ENCODE assay signal across 23 cellular contexts in the genomic region with DNA sequence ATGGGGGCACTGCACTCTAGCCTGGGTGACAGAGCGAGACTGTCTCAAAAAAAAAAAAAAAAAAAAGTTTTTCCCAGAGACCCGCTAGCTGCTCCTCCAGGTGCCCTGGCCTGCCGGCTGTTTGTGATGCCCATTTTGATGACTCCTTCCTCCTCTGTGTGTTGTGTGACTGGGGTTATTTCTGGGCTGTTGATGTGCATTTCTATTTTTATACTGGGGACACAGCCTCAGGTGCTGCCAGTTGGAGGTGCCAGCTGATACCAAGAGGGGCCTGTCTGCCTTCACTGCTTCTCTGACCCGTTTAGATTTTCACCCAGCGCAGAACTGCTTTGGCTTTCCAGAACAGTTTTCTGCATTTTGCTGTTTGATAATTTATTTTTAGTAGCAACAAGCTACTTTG. TPM values are rescaled to one million over a fixed set of nuclear protein-coding genes. Genes with fewer than 3 reads are reported as not detected.
DNase-seq lines count a peak whose midpoint lies in the region; ATAC-seq and TF ChIP-seq lines count a peak whose summit lies in the region.
"Had no signal": no experiment of that assay in that cellular context is flagged by ENCODE, and none has a peak within 500 bp of the region (broad histone marks: within the 10 kb centered on the region; RNA-seq: fewer than 3 reads in every experiment).

No MANE protein-coding gene starts in this region.

- in situ Hi-C loops in KBM-7 (cut with MboI; ENCODE audit: low pct_unique_long_range_greater_than_20kb, low sequenced_read_pairs), result no loop called here

- intact Hi-C loops in heart right ventricle (cut with DNase I) (loop anchor here in 1 of 10 donors (10.0 kb wide), 1 partner anchor 263 kb away; no protein-coding TSS in a partner anchor), psoas muscle (cut with DNase I) (no loop called here)

- H3K9ac ChIP-seq in BLaER1 (peak overlapping the region; percentile 69), SU-DHL-6 (ENCODE audit: low read length) (peak overlapping the region; percentile 43)
- H3K9ac ChIP-seq: GM23248 had no signal

- H3K27ac Mint-ChIP-seq in immature natural killer cell, result no peak overlapping the region
- H3K27ac Mint-ChIP-seq: HFFc6 had no signal

- no peaks in the 10 kb centered on the region for H3K9me3 Mint-ChIP-seq in immature natural killer cell
- H3K9me3 Mint-ChIP-seq: HFFc6 had no signal

- no peak overlapping the region for H3K4me3 ChIP-seq in BLaER1
- H3K4me3 ChIP-seq in SU-DHL-6 (ENCODE audit: insufficient read depth, low read length, poor library complexity, severe bottlenecking), result no peak overlapping the region
- no peak overlapping the region for H3K4me3 ChIP-seq in heart right ventricle
- peak overlapping the region; percentile 18 for H3K4me3 ChIP-seq in psoas muscle
- H3K4me3 ChIP-seq: dorsolateral prefrontal cortex, GM23248, hepatocyte, lower lobe of right lung had no signal

- H3K9me3 ChIP-seq in BLaER1 (no peaks in the 10 kb centered on the region), SU-DHL-6 (ENCODE audit: insufficient read depth, low read length) (no peaks in the 10 kb centered on the region), heart right ventricle (no peaks in the 10 kb centered on the region), psoas muscle (no peaks in the 10 kb centered on the region)
- H3K9me3 ChIP-seq: Caco-2, lower lobe of right lung had no signal

- H3F3A ChIP-seq in SU-DHL-6 (ENCODE audit: insufficient read depth), result peaks cover 22% of the 10 kb centered on the region

- peaks cover 0 to 3% of the 10 kb centered on the region in 2 donors for H3K4me1 Mint-ChIP-seq in immature natural killer cell

- H3K27ac ChIP-seq in BLaER1 (peak overlapping the region; percentile 99), SU-DHL-6 (ENCODE audit: low read depth, low read length) (peak overlapping the region; percentile 97), heart right ventricle (peak overlapping the region; percentile 72 to 95 (median 89)), psoas muscle (peak overlapping the region; percentile 99)
- H3K27ac ChIP-seq: GM23248, hepatocyte, HL-60, lower lobe of right lung, WERI-Rb-1 had no signal

- DNase-seq in heart right ventricle, result peak in 1 of 2 donors; percentile 69
- DNase-seq in psoas muscle, result peak; percentile 46 to 84
- DNase-seq in immature natural killer cell, result no peak
- DNase-seq in left lobe of liver (ENCODE audit: low spot score), result no peak
- no peak for DNase-seq in KBM-7
- no peak for DNase-seq in activated effector memory CD4-positive, alpha-beta T cell treated with Interleukin-2 at 50 U/mL for 16 hours
- DNase-seq: amniotic stem cell, Caco-2, GM23248, HFFc6, lower lobe of right lung, NCI-H2081 treated with DMSO at 0.1 percent for 48 hours, NCI-H446, retina, WERI-Rb-1 had no signal

- H3K36me3 ChIP-seq in BLaER1 (peaks cover 69% of the 10 kb centered on the region), SU-DHL-6 (ENCODE audit: low read length) (no peaks in the 10 kb centered on the region), heart right ventricle (peaks cover 0 to 87% (median 40%) of the 10 kb centered on the region in 9 donors), psoas muscle (ENCODE audit: insufficient read depth in 1 of 2, low read depth in 1 of 2) (peaks cover 8 to 72% of the 10 kb centered on the region in 2 donors)

- H3K9me2 ChIP-seq in SU-DHL-6 (replicated peaks; ENCODE audit: insufficient read depth, low read length), result no peaks in the 10 kb centered on the region

- 53 to 56% methylated on average over 5 of the region's 5 CpGs for WGBS in heart right ventricle, 2 donors
- WGBS in psoas muscle, 3 donors, result 28 to 45% (median 33%) methylated on average over 5 of the region's 5 CpGs

- TF ChIP-seq CTCF in SU-DHL-6 (IDR thresholded peaks at IDR 0.05; ENCODE audit: insufficient read depth, low read length, poor library complexity, severe bottlenecking) (no peak), heart right ventricle (IDR thresholded peaks at IDR 0.05) (no peak), psoas muscle (IDR thresholded peaks at IDR 0.05) (no peak)

- H2AFZ ChIP-seq in SU-DHL-6 (ENCODE audit: low read depth, low read length, severe bottlenecking), result no peak overlapping the region
- H2AFZ ChIP-seq: GM23248, hepatocyte had no signal

- no peak overlapping the region for H3K4me3 Mint-ChIP-seq in immature natural killer cell
- H3K4me3 Mint-ChIP-seq: HFFc6 had no signal

- H4K20me1 ChIP-seq in BLaER1, result no peaks in the 10 kb centered on the region
- H4K20me1 ChIP-seq in SU-DHL-6 (ENCODE audit: low read depth, low read length), result no peaks in the 10 kb centered on the region

- ATAC-seq in heart right ventricle, result peak; percentile 65 to 95 (median 84)
- ATAC-seq in psoas muscle, result peak; percentile 86 to 91 (median 88)
- no peak for ATAC-seq in left lobe of liver
- ATAC-seq: HepG2, lower lobe of right lung had no signal

- peaks cover 4 to 12% (median 4%) of the 10 kb centered on the region in 3 donors for H3K36me3 Mint-ChIP-seq in immature natural killer cell

- peaks cover 3% of the 10 kb centered on the region; the same call in 1 of the 2 replicates for H3K79me2 ChIP-seq in SU-DHL-6 (ENCODE audit: insufficient read depth, low read length)
- H3K79me2 ChIP-seq: hepatocyte had no signal

- H3K4me2 ChIP-seq in BLaER1 (peak overlapping the region; percentile 74), SU-DHL-6 (ENCODE audit: low read depth, low read length, poor library complexity, severe bottlenecking) (peak overlapping the region; percentile 57)
- H3K4me2 ChIP-seq: hepatocyte had no signal

- peaks cover 98% of the 10 kb centered on the region for H3K4me1 ChIP-seq in BLaER1
- H3K4me1 ChIP-seq in heart right ventricle, result peaks cover 17 to 90% (median 63%) of the 10 kb centered on the region in 9 donors
- H3K4me1 ChIP-seq in psoas muscle, result peaks cover 73% of the 10 kb centered on the region

- H3K27me3 ChIP-seq in BLaER1, result no peaks in the 10 kb centered on the region
- H3K27me3 ChIP-seq in SU-DHL-6 (ENCODE audit: low read length), result no peaks in the 10 kb centered on the region
- no peaks in the 10 kb centered on the region for H3K27me3 ChIP-seq in heart right ventricle
- no peaks in the 10 kb centered on the region for H3K27me3 ChIP-seq in psoas muscle (ENCODE audit: insufficient read depth in 3 of 3, low read length in 2 of 3)
- H3K27me3 ChIP-seq: dorsolateral prefrontal cortex, hepatocyte had no signal

- H3K27me3 Mint-ChIP-seq in immature natural killer cell (ENCODE audit: low read depth in 3 of 3), result peaks cover 0 to 1% (median 1%) of the 10 kb centered on the region in 3 donors

RNA-seq across cellular contexts. Expression of a gene that starts 6.6 kb away (rescaled TPM):
- total RNA-seq in heart right ventricle (10 to 100 TPM; 31.0 to 62.1 (median 44.0) TPM), psoas muscle (10 to 100 TPM; 28.0 to 65.0 (median 31.0) TPM), left lobe of liver (12.5 TPM)
- polyA plus RNA-seq in heart right ventricle (10 to 100 TPM; 33.1 to 33.7 TPM), psoas muscle (10 to 100 TPM; 13.0 to 31.7 (median 22.6) TPM), immature natural killer cell (10 to 100 TPM in 1 of 3 donors, 1 to 10 TPM in 2; 4.8 to 10.7 (median 9.0) TPM)

RNA-seq across cellular contexts. Expression of a gene that starts 12.5 kb away (rescaled TPM):
- total RNA-seq in heart right ventricle (10 to 100 TPM; 28.4 to 59.2 (median 42.4) TPM), psoas muscle (100 to 1,000 TPM in 1 of 4 donors, 10 to 100 TPM in 3; 25.6 to 217 (median 70.5) TPM), left lobe of liver (1.6 TPM)
- polyA plus RNA-seq in heart right ventricle (10 to 100 TPM; 22.6 to 85.6 TPM), psoas muscle (10 to 100 TPM in 2 of 3 donors, 1 to 10 TPM in 1; 9.2 to 55.2 (median 36.4) TPM), immature natural killer cell (10 to 100 TPM in 1 of 3 donors, 1 to 10 TPM in 2; 1.9 to 12.8 (median 6.0) TPM)

RNA-seq across cellular contexts. Expression of a gene that starts 15.9 kb away (rescaled TPM):
- total RNA-seq in heart right ventricle (1 to 10 TPM in 1 of 10 donors, under 1 TPM in 9; 0.07 to 1.0 (median 0.44) TPM), psoas muscle (not detected), left lobe of liver (78.9 TPM)
- polyA plus RNA-seq in heart right ventricle (under 1 TPM; 0.25 to 0.66 TPM), psoas muscle (under 1 TPM; 0.03 to 0.08 (median 0.05) TPM), immature natural killer cell (under 1 TPM in 1 of 3 donors, not detected in 2; 0.45 TPM)
- total RNA-seq: SK-MEL-5; T-helper 2 cell treated with Interferon-gamma antibody and Interleukin-4, amounts not matched to agents 100 ng/mL and 5 ng/mL, for 36 hours had no signal

RNA-seq across cellular contexts. Expression of a gene that starts 58.9 kb away (rescaled TPM):
- total RNA-seq in heart right ventricle (10 to 100 TPM in 9 of 10 donors, 1 to 10 TPM in 1; 9.9 to 14.4 (median 12.8) TPM), psoas muscle (10 to 100 TPM in 2 of 4 donors, 1 to 10 TPM in 2; 7.9 to 12.6 (median 9.9) TPM), left lobe of liver (5.8 TPM)
- polyA plus RNA-seq in heart right ventricle (1 to 10 TPM; 7.3 to 9.6 TPM), psoas muscle (10 to 100 TPM in 1 of 3 donors, 1 to 10 TPM in 2; 5.8 to 16.3 (median 9.5) TPM), immature natural killer cell (10 to 100 TPM; 22.7 to 31.2 (median 24.4) TPM)

RNA-seq across cellular contexts. Expression of a gene that starts 59.0 kb away (rescaled TPM):
- total RNA-seq in heart right ventricle (10 to 100 TPM; 22.0 to 39.2 (median 30.7) TPM), psoas muscle (10 to 100 TPM; 19.9 to 31.4 (median 26.6) TPM), left lobe of liver (27.7 TPM)
- polyA plus RNA-seq in heart right ventricle (10 to 100 TPM; 18.1 to 57.8 TPM), psoas muscle (10 to 100 TPM; 18.9 to 45.1 (median 20.4) TPM), immature natural killer cell (10 to 100 TPM; 30.8 to 51.8 (median 44.2) TPM)

Comparison
In these comparisons a context has a peak if more than half of its experiments do, and no peak if none do; other contexts are left out.
1. DNase-seq: peak in psoas muscle (2 of 2); none in immature natural killer cell (0 of 3), left lobe of liver (single experiment), KBM-7 (single experiment) and activated effector memory CD4-positive, alpha-beta T cell treated with Interleukin-2 at 50 U/mL for 16 hours (single experiment).
2. RNA of a gene that starts 12.5 kb away (total RNA-seq): 25.6 to 217 TPM in psoas muscle and 28.4 to 59.2 TPM in heart right ventricle; 1.6 TPM in left lobe of liver (single experiment); every median in the first group is over 10 times any median in the second.
3. RNA of a gene that starts 15.9 kb away (total RNA-seq): 78.9 TPM in left lobe of liver (single experiment); 0.07 to 1.0 TPM in heart right ventricle and not detected in psoas muscle; every median in the first group is over 10 times any median in the second.
4. Peak in every context shown above with its lines, with median percentiles within 50 percentile points of each other: H3K27ac ChIP-seq.